Comparison of ENCODE assay signal across 13 cellular contexts in the genomic region with DNA sequence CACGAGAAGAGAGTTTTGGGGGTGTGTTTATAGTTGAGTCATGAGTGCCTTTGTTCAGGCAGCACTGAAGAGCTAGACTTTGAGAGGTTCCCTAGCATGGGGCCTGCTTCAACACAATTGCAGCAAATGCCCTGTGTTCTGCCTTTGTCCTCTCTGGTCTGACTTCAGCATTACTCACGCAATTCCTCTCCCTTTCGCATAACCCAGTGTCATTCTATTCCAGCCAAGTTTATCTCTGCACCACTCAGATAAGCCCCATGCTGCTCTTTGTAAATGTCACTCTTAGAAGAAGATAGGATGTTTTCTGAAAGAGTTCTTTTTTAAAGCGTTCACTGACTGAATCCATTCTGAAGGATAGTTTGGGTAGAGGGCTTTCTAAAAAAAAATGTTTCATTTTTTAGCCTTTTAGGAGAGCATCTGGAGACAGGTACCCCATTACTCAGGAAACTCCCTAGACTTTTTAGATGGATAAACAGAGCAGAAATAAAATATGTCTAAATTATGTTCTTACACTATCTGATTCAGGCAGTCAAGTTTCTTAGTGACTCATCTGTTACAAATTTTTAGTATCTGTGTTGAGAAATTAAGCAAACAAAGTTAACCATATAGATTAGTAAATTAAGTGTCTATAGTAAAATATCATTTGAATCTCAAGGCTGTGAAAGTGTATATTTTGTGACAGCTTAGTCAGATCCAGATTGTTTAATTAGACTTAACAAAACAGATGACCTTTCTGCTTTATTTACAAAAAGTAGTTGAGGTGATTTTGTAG.
A peak's percentile ranks its signal among the peaks of the same experiment; 100 is the strongest.
DNase-seq lines count a peak whose midpoint lies in the region; ATAC-seq, FAIRE-seq and TF ChIP-seq lines count a peak whose summit lies in the region.
"Had no signal": no experiment of that assay in that cellular context is flagged by ENCODE, and none has a peak within 500 bp of the region (broad histone marks: within the 10 kb centered on the region; RNA-seq: fewer than 3 reads in every experiment).

No MANE protein-coding gene starts in this region.

- peak; percentile 96 for FAIRE-seq in bronchial epithelial cell (lab: Jason Lieb, UNC)

- peak; percentile 82 for DNase-seq in NCI-H146 treated with DMSO at 0.1 percent for 48 hours (lab: John Stamatoyannopoulos, UW; ENCODE audit: unreplicated experiment)
- DNase-seq in bronchial epithelial cell (ENCODE audit: low read depth) = peak; percentile 98
- DNase-seq in iPS-NIHi11 (ENCODE audit: low spot score) = peak; percentile 62
- no peak for DNase-seq in chondrocyte (ENCODE audit: low spot score)
- DNase-seq in activated effector memory CD4-positive, alpha-beta T cell treated with Interleukin-2 at 50 U/mL for 16 hours = no peak
- no peak for DNase-seq in NAMALWA (ENCODE audit: low spot score)
- DNase-seq: Kasumi-1, uterus had no signal

- H3K4me3 Mint-ChIP-seq in chondrocyte (ENCODE audit: unreplicated experiment) = no peak overlapping the region
- H3K4me3 Mint-ChIP-seq: B cell; dendritic cell treated with granulocyte-macrophage colony-stimulating factor and Interleukin-4, amounts not matched to agents 40 ng/mL and 50 ng/mL, for 4 days had no signal

- no peak overlapping the region for H2AFZ ChIP-seq in ACC112 (ENCODE audit: low read length, unreplicated experiment)

- H3K9me3 Mint-ChIP-seq in chondrocyte (ENCODE audit: low read depth) = peaks cover 2% of the 10 kb centered on the region
- H3K9me3 Mint-ChIP-seq: dendritic cell treated with granulocyte-macrophage colony-stimulating factor and Interleukin-4, amounts not matched to agents 40 ng/mL and 50 ng/mL, for 4 days had no signal

- no peak overlapping the region for H3K4me3 ChIP-seq in ACC112 (ENCODE audit: low read depth, low read length)
- H3K4me3 ChIP-seq in bronchial epithelial cell (ENCODE audit: low read depth, low read length) = no peak overlapping the region
- H3K4me3 ChIP-seq: SK-N-MC, uterus had no signal

- H3K27me3 Mint-ChIP-seq in chondrocyte (ENCODE audit: low read depth) = peaks cover 8% of the 10 kb centered on the region
- H3K27me3 Mint-ChIP-seq: B cell; dendritic cell treated with granulocyte-macrophage colony-stimulating factor and Interleukin-4, amounts not matched to agents 40 ng/mL and 50 ng/mL, for 4 days had no signal

- H3K27ac Mint-ChIP-seq in chondrocyte (ENCODE audit: unreplicated experiment) = no peak overlapping the region
- H3K27ac Mint-ChIP-seq: B cell; dendritic cell treated with granulocyte-macrophage colony-stimulating factor and Interleukin-4, amounts not matched to agents 40 ng/mL and 50 ng/mL, for 4 days had no signal

- peaks cover 4% of the 10 kb centered on the region for H3K4me1 Mint-ChIP-seq in chondrocyte (ENCODE audit: low read depth)
- H3K4me1 Mint-ChIP-seq: B cell had no signal

- ATAC-seq in GM19397 (IDR thresholded peaks at IDR 0.05; ENCODE audit: unreplicated experiment) = no peak

- H3K27me3 ChIP-seq in ACC112 (ENCODE audit: insufficient read depth, low read length) (no peaks in the 10 kb centered on the region), bronchial epithelial cell (ENCODE audit: control insufficient read depth, insufficient read depth, low read length) (no peaks in the 10 kb centered on the region)
- H3K27me3 ChIP-seq: uterus had no signal

- H3K36me3 Mint-ChIP-seq in chondrocyte (ENCODE audit: low read depth) = no peaks in the 10 kb centered on the region

- no peak for TF ChIP-seq CTCF in bronchial epithelial cell (IDR thresholded peaks at IDR 0.05; ENCODE audit: insufficient read depth, low read length, severe bottlenecking)
- TF ChIP-seq CTCF in chondrocyte (IDR thresholded peaks at IDR 0.05) = no peak

- no peaks in the 10 kb centered on the region for H3K36me3 ChIP-seq in ACC112 (ENCODE audit: insufficient read depth, low read length)
- H3K36me3 ChIP-seq in bronchial epithelial cell (ENCODE audit: control insufficient read depth, insufficient read depth, low read length) = no peaks in the 10 kb centered on the region
- H3K36me3 ChIP-seq: uterus had no signal

- H3K27ac ChIP-seq in ACC112 (ENCODE audit: low read depth, low read length) = peak overlapping the region; percentile 38
- H3K27ac ChIP-seq: SK-N-MC, uterus had no signal

- no peaks in the 10 kb centered on the region for H3K4me1 ChIP-seq in ACC112 (ENCODE audit: control insufficient read depth, insufficient read depth, low read length, unreplicated experiment)
- H3K4me1 ChIP-seq: uterus had no signal

- no peaks in the 10 kb centered on the region for H3K79me2 ChIP-seq in ACC112 (ENCODE audit: control insufficient read depth, insufficient read depth, low read length, unreplicated experiment)

Comparison
In these comparisons a context has a peak if more than half of its experiments do, and no peak if none do; other contexts are left out.
1. DNase-seq: peak in NCI-H146 treated with DMSO at 0.1 percent for 48 hours (single experiment), bronchial epithelial cell (single experiment) and iPS-NIHi11 (single experiment); none in chondrocyte (single experiment), activated effector memory CD4-positive, alpha-beta T cell treated with Interleukin-2 at 50 U/mL for 16 hours (single experiment) and NAMALWA (single experiment).